Comparison of ENCODE assay signal across 7 cellular contexts in the genomic region with DNA sequence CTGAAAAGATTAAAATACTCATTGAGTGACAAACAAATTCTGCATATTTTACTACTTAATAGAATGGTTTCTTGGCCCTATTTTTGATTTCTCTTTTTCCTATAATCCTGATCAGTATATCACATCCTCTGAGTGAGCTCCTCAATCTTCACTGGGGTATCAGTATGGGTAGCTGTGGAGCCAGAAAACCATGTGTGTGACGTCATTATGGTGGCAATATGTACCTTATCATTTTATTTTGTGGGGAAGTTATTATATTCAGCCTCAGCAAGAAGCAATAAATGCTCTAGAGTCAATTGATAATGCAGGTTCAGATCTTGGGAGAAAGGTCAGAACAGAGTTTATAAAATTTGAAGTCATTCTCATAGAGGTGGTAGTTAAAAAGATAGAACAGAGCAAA.
"Had no signal": no experiment of that assay in that cellular context is flagged by ENCODE, and none has a peak within 500 bp of the region (broad histone marks: within the 10 kb centered on the region; RNA-seq: fewer than 3 reads in every experiment).

No MANE protein-coding gene starts in this region.

- DNase-seq: IMR-90, KBM-7, KG1 had no signal

- ATAC-seq: K562 had no signal

- H3K27ac ChIP-seq: HL-60, KMS-11 had no signal

- FAIRE-seq: HTR-8/SVneo, K562 had no signal

- H3K9ac ChIP-seq: KMS-11 had no signal

- H3K4me3 ChIP-seq: K562 had no signal

- H3K4me2 ChIP-seq: KMS-11 had no signal
